2 cellular contexts compared by ENCODE assay signal in genomic region chr11:78166832-78167469, GRCh38.
TF ChIP-seq lines count a peak whose summit lies in the region.

No MANE protein-coding gene starts in this region.

TF ChIP-seq in liver, 16 proteins besides CTCF, POLR2A, EP300 and RAD21:
- no peak for TF ChIP-seq TAF1 (conservative IDR thresholded peaks at IDR 0.05)
- TF ChIP-seq FOXA1 (IDR thresholded peaks at IDR 0.05) = no peak
- TF ChIP-seq REST (IDR thresholded peaks at IDR 0.05) = no peak
- TF ChIP-seq ZBTB33 (IDR thresholded peaks at IDR 0.05) = no peak
- TF ChIP-seq SP1 (IDR thresholded peaks at IDR 0.05) = no peak
- no peak for TF ChIP-seq EGR1 (IDR thresholded peaks at IDR 0.05; ENCODE audit: low read depth in 2 of 2)
- no peak for TF ChIP-seq MAX (IDR thresholded peaks at IDR 0.05)
- TF ChIP-seq HNF4G (IDR thresholded peaks at IDR 0.05) = no peak
- TF ChIP-seq NR2F2 (IDR thresholded peaks at IDR 0.05) = no peak

TF ChIP-seq in HepG2, 621 proteins besides CTCF, POLR2A, EP300 and RAD21:
- no peak for TF ChIP-seq ZSCAN25 (CRISPR knock-in tag; IDR thresholded peaks at IDR 0.05)
- no peak for TF ChIP-seq RAD51 (IDR thresholded peaks at IDR 0.05; ENCODE audit: borderline replicate concordance)
